In the genomic region with DNA sequence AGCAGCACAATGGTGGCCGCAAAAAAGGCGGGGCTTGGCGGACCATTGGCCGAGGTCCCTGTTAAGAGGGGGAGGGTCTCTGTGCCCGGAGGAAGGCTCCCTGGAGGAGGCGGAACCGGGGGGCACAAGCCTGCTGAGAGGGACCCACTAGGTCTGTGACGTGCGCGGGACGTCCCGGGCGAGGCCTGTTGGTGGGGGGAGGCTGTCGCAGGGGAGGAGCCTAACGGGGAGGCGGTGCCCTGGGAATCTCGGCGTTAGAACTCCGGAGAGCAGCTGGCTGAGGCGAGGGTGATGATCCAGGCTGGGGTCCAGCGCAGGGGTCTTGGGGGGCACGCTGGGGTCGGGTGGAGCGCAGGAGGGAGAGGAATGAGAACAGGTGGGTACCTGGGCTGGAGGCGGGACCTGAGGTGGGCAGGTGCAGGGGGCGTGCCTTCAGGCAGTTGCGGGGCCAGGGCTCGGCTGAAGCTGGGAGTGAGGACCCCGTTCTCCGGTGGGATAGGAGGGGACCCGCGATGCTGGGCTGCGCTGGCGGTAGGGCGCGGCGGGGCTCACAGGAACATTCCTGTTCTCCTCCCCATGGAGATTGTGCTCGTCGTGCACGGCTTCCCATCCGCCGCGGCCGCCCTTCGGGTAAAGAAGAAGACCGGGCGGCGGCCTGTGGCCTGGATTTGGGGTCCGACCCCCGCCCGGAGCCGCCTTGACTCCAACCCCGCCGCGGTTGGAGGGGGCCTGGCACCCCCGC, we compare ENCODE assay signal across 6 cellular contexts. TPM values are rescaled to one million over a fixed set of nuclear protein-coding genes. Genes with fewer than 3 reads are reported as not detected.
DNase-seq lines count a peak whose midpoint lies in the region; ATAC-seq, FAIRE-seq and TF ChIP-seq lines count a peak whose summit lies in the region.
"Not testable (repeated sequence)": the region's sequence is repeated elsewhere in the genome, so short reads cannot be mapped to it uniquely, and the experiment has no call there.

No MANE protein-coding gene starts in this region.

- peak; percentile 31 for DNase-seq in activated CD8-positive, alpha-beta memory T cell treated with anti-CD3 and anti-CD28 coated beads, Interleukin-2, amount 10 ng/mL, durations not matched to agents 7 days and 5 days
- peak; percentile 1 for DNase-seq in effector CD4-positive, alpha-beta T cell
- not testable (repeated sequence) for DNase-seq in keratinocyte (ENCODE audit: low read depth, low spot score)
- DNase-seq in ureter (ENCODE audit: low spot score) = peak; percentile 44

- H3K4me1 Mint-ChIP-seq in activated CD8-positive, alpha-beta memory T cell treated with anti-CD3 and anti-CD28 coated beads, Interleukin-2, amount 10 ng/mL, durations not matched to agents 7 days and 5 days = not testable (repeated sequence)

- not testable (repeated sequence) for H3K27ac ChIP-seq in HUES6 (ENCODE audit: low read depth, low read length); keratinocyte (ENCODE audit: control insufficient read depth, insufficient read depth, low read length); parathyroid adenoma

- H3K4me3 Mint-ChIP-seq in activated CD8-positive, alpha-beta memory T cell treated with anti-CD3 and anti-CD28 coated beads, Interleukin-2, amount 10 ng/mL, durations not matched to agents 7 days and 5 days = not testable (repeated sequence)

- not testable (repeated sequence) for H4K20me1 ChIP-seq in keratinocyte (ENCODE audit: control insufficient read depth, extremely low read depth, insufficient read depth, low read length)

- H3K79me2 ChIP-seq in keratinocyte (ENCODE audit: control insufficient read depth, insufficient read depth, low read length); parathyroid adenoma: not testable (repeated sequence)

- H2AFZ ChIP-seq in keratinocyte (ENCODE audit: control insufficient read depth, low read length) = not testable (repeated sequence)
- H2AFZ ChIP-seq in parathyroid adenoma = peak overlapping the region; percentile 79

- not testable (repeated sequence) for H3K9ac ChIP-seq in HUES6 (ENCODE audit: low read length); keratinocyte (ENCODE audit: control insufficient read depth, extremely low read depth, insufficient read depth, low read length); parathyroid adenoma

- CTCF ChIA-PET in activated CD8-positive, alpha-beta memory T cell treated with anti-CD3 and anti-CD28 coated beads, Interleukin-2, amount 10 ng/mL, durations not matched to agents 7 days and 5 days (lab: Charles Lee) = not testable (repeated sequence)

- H3K4me3 ChIP-seq in HUES6 (ENCODE audit: low read depth, low read length) (peak overlapping the region; percentile 57), keratinocyte (ENCODE audit: control insufficient read depth in 2 of 3, extremely low read depth in 1 of 3, insufficient read depth in 2 of 3, low read depth in 1 of 3, low read length in 3 of 3) (peak overlapping the region in 1 of 3 experiments; percentile 24), parathyroid adenoma (ENCODE audit: low read depth, low read length) (peak overlapping the region; percentile 25)

- ATAC-seq in activated CD8-positive, alpha-beta memory T cell treated with anti-CD3 and anti-CD28 coated beads, Interleukin-2, amount 10 ng/mL, durations not matched to agents 7 days and 5 days = peak; percentile 70

- H3K27me3 ChIP-seq in HUES6 (ENCODE audit: control insufficient read depth, insufficient read depth, low read length); keratinocyte (ENCODE audit: control insufficient read depth, extremely low read depth, insufficient read depth, low read length); parathyroid adenoma (ENCODE audit: control insufficient read depth, insufficient read depth, low read length): not testable (repeated sequence)

- dilution Hi-C loops in keratinocyte (cut with MboI; ENCODE audit: extremely low pct_ligation_motif_present, low sequenced_read_pairs) = not testable (repeated sequence)

- not testable (repeated sequence) for H3K9me3 ChIP-seq in HUES6 (ENCODE audit: control insufficient read depth, insufficient read depth, low read depth, low read length); keratinocyte (ENCODE audit: control insufficient read depth, low read depth, low read length); parathyroid adenoma (ENCODE audit: control insufficient read depth, low read length)

- not testable (repeated sequence) for H3K9me1 ChIP-seq in keratinocyte (ENCODE audit: control insufficient read depth, extremely low read depth, insufficient read depth, low read length)

- not testable (repeated sequence) for H3K36me3 ChIP-seq in HUES6 (ENCODE audit: control insufficient read depth, insufficient read depth, low read length); keratinocyte (ENCODE audit: control insufficient read depth in 2 of 2, extremely low read depth in 1 of 2, insufficient read depth in 2 of 2, low read length in 2 of 2); parathyroid adenoma (ENCODE audit: control insufficient read depth, insufficient read depth, low read length)

- peak overlapping the region; percentile 20 for H3K4me2 ChIP-seq in keratinocyte (ENCODE audit: control insufficient read depth, extremely low read depth, insufficient read depth, low read depth, low read length)
- peak overlapping the region; percentile 37 for H3K4me2 ChIP-seq in parathyroid adenoma (ENCODE audit: low read length)

- not testable (repeated sequence) for H3K36me3 Mint-ChIP-seq in activated CD8-positive, alpha-beta memory T cell treated with anti-CD3 and anti-CD28 coated beads, Interleukin-2, amount 10 ng/mL, durations not matched to agents 7 days and 5 days

- TF ChIP-seq CTCF in keratinocyte (optimal IDR thresholded peaks at IDR 0.05 in 1 of 3, IDR thresholded peaks at IDR 0.05 in 1 of 3, conservative IDR thresholded peaks at IDR 0.05 in 1 of 3; ENCODE audit: extremely low read depth in 1 of 3, insufficient read depth in 2 of 3, low read length in 3 of 3); parathyroid adenoma (IDR thresholded peaks at IDR 0.05): not testable (repeated sequence)

- H3K9me3 Mint-ChIP-seq in activated CD8-positive, alpha-beta memory T cell treated with anti-CD3 and anti-CD28 coated beads, Interleukin-2, amount 10 ng/mL, durations not matched to agents 7 days and 5 days (ENCODE audit: low read depth) = not testable (repeated sequence)

- FAIRE-seq in keratinocyte (lab: Jason Lieb, UNC) = not testable (repeated sequence)

- H3K27ac Mint-ChIP-seq in activated CD8-positive, alpha-beta memory T cell treated with anti-CD3 and anti-CD28 coated beads, Interleukin-2, amount 10 ng/mL, durations not matched to agents 7 days and 5 days = not testable (repeated sequence)

- not testable (repeated sequence) for H3K4me1 ChIP-seq in HUES6 (ENCODE audit: control insufficient read depth, insufficient read depth, low read length); keratinocyte (ENCODE audit: control insufficient read depth, extremely low read depth, insufficient read depth, low read length); parathyroid adenoma

- not testable (repeated sequence) for H3K27me3 Mint-ChIP-seq in activated CD8-positive, alpha-beta memory T cell treated with anti-CD3 and anti-CD28 coated beads, Interleukin-2, amount 10 ng/mL, durations not matched to agents 7 days and 5 days

RNA-seq across cellular contexts. Expression of a gene that starts 6.7 kb away (rescaled TPM):
- 10 to 100 TPM; 23.4 to 29.6 TPM for total RNA-seq in activated CD8-positive, alpha-beta memory T cell treated with anti-CD3 and anti-CD28 coated beads, Interleukin-2, amount 10 ng/mL, durations not matched to agents 7 days and 5 days
- 4.7 to 10.1 TPM (median 8.0 TPM) in 3 replicates for polyA plus RNA-seq in keratinocyte
- polyA plus RNA-seq in keratinocyte (2011; ENCODE audit: low read depth) = 1.3 TPM
- polyA plus RNA-seq in keratinocyte (2011; cell fraction: cytosol; rRNA removed) = 2.3 and 2.6 TPM in 2 replicates
- 31.7 and 35.3 TPM in 2 replicates for polyA plus RNA-seq in keratinocyte (2011; cell fraction: nucleus; rRNA removed)
- 4.9 and 21.2 TPM in 2 replicates for polyA plus RNA-seq in keratinocyte (2012; ENCODE audit: low replicate concordance)
- 1.0 to 6.0 TPM (median 3.4 TPM) in 3 replicates for polyA minus RNA-seq in keratinocyte
- not detected for polyA minus RNA-seq in keratinocyte (2011; cell fraction: cytosol; rRNA and poly(A)+ RNA removed)
- 1.3 and 3.5 TPM in 2 replicates for polyA minus RNA-seq in keratinocyte (2011; cell fraction: nucleus; rRNA and poly(A)+ RNA removed)
- total RNA-seq in ureter = 28.3 TPM

RNA-seq across cellular contexts. Expression of a gene that starts 12.0 kb away (rescaled TPM):
- total RNA-seq in activated CD8-positive, alpha-beta memory T cell treated with anti-CD3 and anti-CD28 coated beads, Interleukin-2, amount 10 ng/mL, durations not matched to agents 7 days and 5 days = 100 to 1,000 TPM; 109 to 121 TPM
- 2.3 to 9.0 TPM (median 5.4 TPM) in 3 replicates for polyA plus RNA-seq in keratinocyte
- 31.6 TPM for polyA plus RNA-seq in keratinocyte (2011; ENCODE audit: low read depth)
- polyA plus RNA-seq in keratinocyte (2011; cell fraction: cytosol; rRNA removed) = 1.8 and 11.6 TPM in 2 replicates
- polyA plus RNA-seq in keratinocyte (2011; cell fraction: nucleus; rRNA removed) = 10.1 and 14.0 TPM in 2 replicates
- 27.9 and 31.4 TPM in 2 replicates for polyA plus RNA-seq in keratinocyte (2012; ENCODE audit: low replicate concordance)
- 1.9 to 10.4 TPM (median 3.4 TPM) in 3 replicates for polyA minus RNA-seq in keratinocyte
- 25.3 TPM for polyA minus RNA-seq in keratinocyte (2011; cell fraction: cytosol; rRNA and poly(A)+ RNA removed)
- 3.4 and 12.9 TPM in 2 replicates for polyA minus RNA-seq in keratinocyte (2011; cell fraction: nucleus; rRNA and poly(A)+ RNA removed)
- 36.4 TPM for total RNA-seq in ureter

RNA-seq across cellular contexts. Expression of a gene that starts 12.2 kb away (rescaled TPM):
- total RNA-seq in activated CD8-positive, alpha-beta memory T cell treated with anti-CD3 and anti-CD28 coated beads, Interleukin-2, amount 10 ng/mL, durations not matched to agents 7 days and 5 days = 100 to 1,000 TPM; 210 to 238 TPM
- polyA plus RNA-seq in keratinocyte = 41.0 to 170 TPM (median 70.4 TPM) in 3 replicates
- 64.0 TPM for polyA plus RNA-seq in keratinocyte (2011; ENCODE audit: low read depth)
- polyA plus RNA-seq in keratinocyte (2011; cell fraction: cytosol; rRNA removed) = 168 and 448 TPM in 2 replicates
- 86.8 and 98.8 TPM in 2 replicates for polyA plus RNA-seq in keratinocyte (2011; cell fraction: nucleus; rRNA removed)
- polyA plus RNA-seq in keratinocyte (2012; ENCODE audit: low replicate concordance) = 160 and 240 TPM in 2 replicates
- polyA minus RNA-seq in keratinocyte = 16.3 to 55.0 TPM (median 18.7 TPM) in 3 replicates
- 79.0 TPM for polyA minus RNA-seq in keratinocyte (2011; cell fraction: cytosol; rRNA and poly(A)+ RNA removed)
- polyA minus RNA-seq in keratinocyte (2011; cell fraction: nucleus; rRNA and poly(A)+ RNA removed) = 15.2 and 17.3 TPM in 2 replicates
- total RNA-seq in ureter = 82.9 TPM

RNA-seq across cellular contexts. Expression of a gene that starts 22.3 kb away (rescaled TPM):
- 1,000 to 10,000 TPM; 1,639 to 1,875 TPM for total RNA-seq in activated CD8-positive, alpha-beta memory T cell treated with anti-CD3 and anti-CD28 coated beads, Interleukin-2, amount 10 ng/mL, durations not matched to agents 7 days and 5 days
- polyA plus RNA-seq in keratinocyte = 2.8 to 5.5 TPM (median 3.0 TPM) in 3 replicates
- polyA plus RNA-seq in keratinocyte (2011; ENCODE audit: low read depth) = not detected
- polyA plus RNA-seq in keratinocyte (2011; cell fraction: cytosol; rRNA removed) = 1.1 and 2.8 TPM in 2 replicates
- 1.8 and 2.9 TPM in 2 replicates for polyA plus RNA-seq in keratinocyte (2011; cell fraction: nucleus; rRNA removed)
- polyA plus RNA-seq in keratinocyte (2012; ENCODE audit: low replicate concordance) = 0.58 and 9.1 TPM in 2 replicates
- polyA minus RNA-seq in keratinocyte = 2.5 to 7.6 TPM (median 2.7 TPM) in 3 replicates
- polyA minus RNA-seq in keratinocyte (2011; cell fraction: cytosol; rRNA and poly(A)+ RNA removed) = 15.2 TPM
- 1.6 and 1.9 TPM in 2 replicates for polyA minus RNA-seq in keratinocyte (2011; cell fraction: nucleus; rRNA and poly(A)+ RNA removed)
- total RNA-seq in ureter = 24.2 TPM

RNA-seq across cellular contexts. Expression of a gene that starts 42.6 kb away (rescaled TPM):
- 10 to 100 TPM; 12.8 to 23.8 TPM for total RNA-seq in activated CD8-positive, alpha-beta memory T cell treated with anti-CD3 and anti-CD28 coated beads, Interleukin-2, amount 10 ng/mL, durations not matched to agents 7 days and 5 days
- 1.0 to 2.0 TPM (median 1.6 TPM) in 3 replicates for polyA plus RNA-seq in keratinocyte
- 4.6 TPM for polyA plus RNA-seq in keratinocyte (2011; ENCODE audit: low read depth)
- polyA plus RNA-seq in keratinocyte (2011; cell fraction: cytosol; rRNA removed) = 1.5 TPM in 2 replicates
- polyA plus RNA-seq in keratinocyte (2011; cell fraction: nucleus; rRNA removed) = 10.7 and 23.5 TPM in 2 replicates
- polyA plus RNA-seq in keratinocyte (2012; ENCODE audit: low replicate concordance) = 1.4 and 8.0 TPM in 2 replicates
- polyA minus RNA-seq in keratinocyte = 3.7 to 13.4 TPM (median 6.4 TPM) in 3 replicates
- not detected for polyA minus RNA-seq in keratinocyte (2011; cell fraction: cytosol; rRNA and poly(A)+ RNA removed)
- polyA minus RNA-seq in keratinocyte (2011; cell fraction: nucleus; rRNA and poly(A)+ RNA removed) = 0.63 and 16.1 TPM in 2 replicates
- total RNA-seq in ureter = 48.8 TPM
